In genomic region chr18:56650944-56651770, GRCh38 we compare ENCODE assay signal across 8 cellular contexts. TPM values are rescaled to one million over a fixed set of nuclear protein-coding genes. Genes with fewer than 3 reads are reported as not detected.
A peak's percentile ranks its signal among the peaks of the same experiment; 100 is the strongest.
DNase-seq lines count a peak whose midpoint lies in the region; ATAC-seq and TF ChIP-seq lines count a peak whose summit lies in the region.

Gene WDR7 (plus strand): TSS chr18:56651359. CDS start chr18:56672516, 21,157 bp downstream.

- peak within 1 kb of the TSS; percentile 93 for H3K4me2 ChIP-seq in PC-3 (ENCODE audit: low read length)

- POLR2A ChIA-PET in PC-3 (lab: Charles Lee; ENCODE audit: unreplicated experiment): interaction anchor here (0.6 to 0.7 kb wide), 2 partner anchors 599 to 1581 kb away, joined by 3 to 4 read pairs; no protein-coding TSS in a partner anchor

- no peak for TF ChIP-seq CTCF in PC-3 (conservative IDR thresholded peaks at IDR 0.05; ENCODE audit: low read depth, low read length)
- TF ChIP-seq CTCF in mucosa of descending colon (IDR thresholded peaks at IDR 0.05): no peak

- TF ChIP-seq RAD21 in Ishikawa (IDR thresholded peaks at IDR 0.05; ENCODE audit: low read depth): no peak

- peaks cover 13% of the 10 kb centered on the region for H3K4me1 ChIP-seq in PC-3 (ENCODE audit: insufficient read depth, low read length)
- peaks cover 8% of the 10 kb centered on the region for H3K4me1 ChIP-seq in mucosa of descending colon (ENCODE audit: low read depth)

- CTCF ChIA-PET in PC-3 (lab: Charles Lee): no interaction called here

- peak; percentile 94 for ATAC-seq in GM21576 (IDR thresholded peaks at IDR 0.05; ENCODE audit: unreplicated experiment)
- peak; percentile 98 for ATAC-seq in PC-3
- ATAC-seq in mucosa of descending colon: peak; percentile 97

- BruUV-seq in PC-3 (replicated peaks; lab: Mats Ljungman, UMichigan): no TSS peak

- peaks cover 48% of the 10 kb centered on the region for H3K79me2 ChIP-seq in PC-3 (ENCODE audit: low read length)

- H3K27me3 ChIP-seq in PC-3 (ENCODE audit: low read length): no peaks in the 10 kb centered on the region

- no peak for TF ChIP-seq EP300 in Ishikawa (IDR thresholded peaks at IDR 0.05; ENCODE audit: borderline replicate concordance)

- peak within 1 kb of the TSS; percentile 75 for H3K9ac ChIP-seq in PC-3 (ENCODE audit: low read length)

- H2AFZ ChIP-seq in PC-3 (ENCODE audit: low read length): peak within 1 kb of the TSS; percentile 96

- H3K4me3 ChIP-seq in PC-3 (ENCODE audit: low read length): peak within 1 kb of the TSS; percentile 99
- H3K4me3 ChIP-seq in mucosa of descending colon: peak within 1 kb of the TSS; percentile 80

- no peaks in the 10 kb centered on the region for H3F3A ChIP-seq in PC-3 (ENCODE audit: low read length, unreplicated experiment)

- DNase-seq in DMS114 treated with DMSO at 0.1 percent for 48 hours (lab: John Stamatoyannopoulos, UW; ENCODE audit: unreplicated experiment) (peak; percentile 93), PC-3 (peak; percentile 96), activated T-cell treated with anti-CD3 and anti-CD28 coated beads for 48 hours (ENCODE audit: low read depth) (peak; percentile 90), epithelial cell of prostate (ENCODE audit: low read depth, low spot score) (peak; percentile 95), mucosa of descending colon (peak; percentile 96 to 98 (median 97))
- DNase-seq in stimulated activated CD8-positive, alpha-beta memory T cell treated with anti-CD3 and anti-CD28 coated beads, Interleukin-4, amount 100 ng/mL, for 24 hours (ENCODE audit: low read depth): peak; percentile 89

- intact Hi-C loops in PC-3 (cut with micrococcal nuclease): no loop called here
- intact Hi-C loops in mucosa of descending colon (cut with DNase I, micrococcal nuclease): no loop called here

- no peaks in the 10 kb centered on the region for H4K20me1 ChIP-seq in PC-3 (ENCODE audit: low read length)

- H3K9me2 ChIP-seq in PC-3 (replicated peaks; ENCODE audit: low read length): no peaks in the 10 kb centered on the region

- H3K9me3 ChIP-seq in PC-3 (ENCODE audit: low read length) (no peaks in the 10 kb centered on the region), mucosa of descending colon (no peaks in the 10 kb centered on the region)

- no peaks in the 10 kb centered on the region for H3K36me3 ChIP-seq in PC-3 (ENCODE audit: low read depth, low read length)
- no peaks in the 10 kb centered on the region for H3K36me3 ChIP-seq in mucosa of descending colon (ENCODE audit: low read depth)

- H3K27ac ChIP-seq in PC-3 (ENCODE audit: low read length): peak within 1 kb of the TSS; percentile 9; the same call in 1 of the 2 replicates
- peak within 1 kb of the TSS; percentile 73 for H3K27ac ChIP-seq in epithelial cell of prostate

TF ChIP-seq in Ishikawa, 13 proteins besides CTCF, POLR2A, EP300 and RAD21:
- TF ChIP-seq EGR1 (IDR thresholded peaks at IDR 0.05) (peak; percentile 98), TAF1 (IDR thresholded peaks at IDR 0.05; ENCODE audit: low read depth) (peak; percentile 79), FOXM1 (IDR thresholded peaks at IDR 0.05; ENCODE audit: borderline replicate concordance, low read depth) (no peak), NFIC (IDR thresholded peaks at IDR 0.05) (peak; percentile 17; the same call in 1 of the 2 replicates), YY1 (IDR thresholded peaks at IDR 0.05; ENCODE audit: low read depth) (peak; percentile 99), CREB1 (IDR thresholded peaks at IDR 0.05; ENCODE audit: low read depth) (no peak), CEBPB (IDR thresholded peaks at IDR 0.05) (peak; percentile 90)
- TF ChIP-seq, protein P1, sequence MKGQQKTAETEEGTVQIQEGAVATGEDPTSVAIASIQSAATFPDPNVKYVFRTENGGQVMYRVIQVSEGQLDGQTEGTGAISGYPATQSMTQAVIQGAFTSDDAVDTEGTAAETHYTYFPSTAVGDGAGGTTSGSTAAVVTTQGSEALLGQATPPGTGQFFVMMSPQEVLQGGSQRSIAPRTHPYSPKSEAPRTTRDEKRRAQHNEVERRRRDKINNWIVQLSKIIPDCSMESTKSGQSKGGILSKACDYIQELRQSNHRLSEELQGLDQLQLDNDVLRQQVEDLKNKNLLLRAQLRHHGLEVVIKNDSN (IDR thresholded peaks at IDR 0.05): peak; percentile 87
- TF ChIP-seq, protein P2, sequence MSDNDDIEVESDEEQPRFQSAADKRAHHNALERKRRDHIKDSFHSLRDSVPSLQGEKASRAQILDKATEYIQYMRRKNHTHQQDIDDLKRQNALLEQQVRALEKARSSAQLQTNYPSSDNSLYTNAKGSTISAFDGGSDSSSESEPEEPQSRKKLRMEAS (IDR thresholded peaks at IDR 0.05): peak; percentile 26

RNA-seq across cellular contexts. Expression of gene WDR7, which starts in this region (rescaled TPM):
- 16.0 and 23.8 TPM in 2 replicates for total RNA-seq in PC-3 (2014; rRNA removed)
- 10 to 100 TPM; 28.4 to 38.8 (median 29.3) TPM for total RNA-seq in mucosa of descending colon

Comparison
In these comparisons a context has a peak if more than half of its experiments do, and no peak if none do; other contexts are left out.
1. Peak in every context shown above with its lines: DNase-seq, ATAC-seq, H3K4me3 ChIP-seq and H3K27ac ChIP-seq.